ENCODE assay signal across 26 cellular contexts in genomic region chr4:79134767-79135166, GRCh38.
"Had no signal": no experiment of that assay in that cellular context is flagged by ENCODE, and none has a peak within 500 bp of the region (broad histone marks: within the 10 kb centered on the region; RNA-seq: fewer than 3 reads in every experiment).

No MANE protein-coding gene starts in this region.

- H3K36me3 ChIP-seq: colonic mucosa, esophagus squamous epithelium, gastrocnemius medialis, heart right ventricle, left lung, lower lobe of right lung had no signal

- H3K27me3 ChIP-seq: colonic mucosa, esophagus squamous epithelium, gastrocnemius medialis, heart right ventricle, left lung had no signal

- H3K4me3 ChIP-seq: colonic mucosa, esophagus squamous epithelium, gastrocnemius medialis, heart right ventricle, left lung, lower lobe of right lung, mucosa of descending colon had no signal

- H3K27ac ChIP-seq: colonic mucosa, epithelial cell of prostate, esophagus squamous epithelium, gastrocnemius medialis, heart right ventricle, left lung, lower lobe of right lung had no signal

- ATAC-seq: effector memory CD8-positive, alpha-beta T cell; esophagus mucosa; gastrocnemius medialis; heart right ventricle; left cardiac atrium; left lung; left ventricle myocardium superior; lower lobe of right lung; mucosa of descending colon had no signal

- H3K9me3 ChIP-seq: colonic mucosa, esophagus squamous epithelium, gastrocnemius medialis, lower lobe of right lung, mucosa of descending colon had no signal

- FAIRE-seq: endometrium, islet of Langerhans, keratinocyte had no signal

- DNase-seq: colonic mucosa; cortex of kidney; effector CD8-positive, alpha-beta T cell; effector memory CD8-positive, alpha-beta T cell; endodermal cell; erythroblast; esophagus squamous epithelium; foreskin fibroblast; foreskin melanocyte; gastrocnemius medialis; glutamatergic neuron; head of caudate nucleus; heart right ventricle; hippocampal formation; left cardiac atrium; left lung; left ventricle myocardium superior; lower lobe of right lung; mesenchymal stem cell; mucosa of descending colon; naive B cell had no signal

- H3K4me1 ChIP-seq: colonic mucosa, esophagus squamous epithelium, gastrocnemius medialis, heart right ventricle, left lung, lower lobe of right lung had no signal
